Comparison of ENCODE assay signal across 11 cellular contexts in genomic region chr3:27345493-27345892, GRCh38. TPM values are rescaled to one million over a fixed set of nuclear protein-coding genes. Genes with fewer than 3 reads are reported as not detected.
DNase-seq lines count a peak whose midpoint lies in the region; ATAC-seq and TF ChIP-seq lines count a peak whose summit lies in the region.
"Had no signal": no experiment of that assay in that cellular context is flagged by ENCODE, and none has a peak within 500 bp of the region (broad histone marks: within the 10 kb centered on the region; RNA-seq: fewer than 3 reads in every experiment).

No MANE protein-coding gene starts in this region.

- no peaks in the 10 kb centered on the region for H3K4me1 ChIP-seq in BE2C
- H3K4me1 ChIP-seq in smooth muscle cell (ENCODE audit: low read depth), result no peaks in the 10 kb centered on the region
- H3K4me1 ChIP-seq: SJCRH30 had no signal

- H3K4me3 ChIP-seq in BE2C (ENCODE audit: low read depth, low read length) (no peak overlapping the region), smooth muscle cell (no peak overlapping the region)
- H3K4me3 ChIP-seq: SJCRH30 had no signal

- TF ChIP-seq CTCF in BE2C (IDR thresholded peaks at IDR 0.05; ENCODE audit: low read depth, low read length) (no peak), smooth muscle cell (IDR thresholded peaks at IDR 0.05; ENCODE audit: borderline replicate concordance, insufficient read depth, poor library complexity, severe bottlenecking) (no peak)

- H4K20me1 ChIP-seq in smooth muscle cell (ENCODE audit: low read depth), result no peaks in the 10 kb centered on the region

- H3K36me3 ChIP-seq in BE2C, result no peaks in the 10 kb centered on the region
- no peaks in the 10 kb centered on the region for H3K36me3 ChIP-seq in smooth muscle cell (ENCODE audit: low read depth)
- H3K36me3 ChIP-seq: SJCRH30 had no signal

- no peak overlapping the region for H2AFZ ChIP-seq in smooth muscle cell (ENCODE audit: low read depth)

- no peak overlapping the region for H3K4me2 ChIP-seq in smooth muscle cell

- no peak overlapping the region for H3K9ac ChIP-seq in smooth muscle cell (ENCODE audit: low read depth)

- intact Hi-C loops in left ventricle myocardium superior (cut with micrococcal nuclease), result no loop called here

- H3K79me2 ChIP-seq in smooth muscle cell (ENCODE audit: low read depth), result no peaks in the 10 kb centered on the region

- DNase-seq in AML-193 (lab: John Stamatoyannopoulos, UW) (peak; percentile 9 to 36), NOMO-1 (lab: John Stamatoyannopoulos, UW; ENCODE audit: unreplicated experiment in 2 of 2) (peak; percentile 72 to 92), left ventricle myocardium superior (no peak), DMS79 (lab: John Stamatoyannopoulos, UW) (no peak), BE2C (no peak), smooth muscle cell (lab: John Stamatoyannopoulos, UW; ENCODE audit: unreplicated experiment) (no peak), GM19238 (ENCODE audit: insufficient read length, low spot score) (no peak)
- DNase-seq: activated CD4-positive, alpha-beta T cell treated with anti-CD3 and anti-CD28 coated beads, Interleukin-2, amount 50 U/mL, for 4 hours; SJCRH30 had no signal

- H3K27me3 ChIP-seq in BE2C, result no peaks in the 10 kb centered on the region
- H3K27me3 ChIP-seq in smooth muscle cell (ENCODE audit: low read depth), result no peaks in the 10 kb centered on the region
- H3K27me3 ChIP-seq: SJCRH30 had no signal

- no peaks in the 10 kb centered on the region for H3F3A ChIP-seq in smooth muscle cell (ENCODE audit: low read depth)

- H3K9me3 ChIP-seq in BE2C (no peaks in the 10 kb centered on the region), smooth muscle cell (replicated peaks; ENCODE audit: low read depth) (no peaks in the 10 kb centered on the region)
- H3K9me3 ChIP-seq: SJCRH30 had no signal

- ATAC-seq in GM19324 (IDR thresholded peaks at IDR 0.05; ENCODE audit: low FRiP score, unreplicated experiment), result peak; percentile 40
- peak; percentile 35 for ATAC-seq in left ventricle myocardium superior

- 85% methylated on average over 5 of the region's 5 CpGs for WGBS in smooth muscle cell (ENCODE audit: low lambda C conversion rate)

- no peak overlapping the region for H3K27ac ChIP-seq in smooth muscle cell (ENCODE audit: low read depth)
- H3K27ac ChIP-seq: C4-2B, SJCRH30 had no signal

RNA-seq across cellular contexts. Expression of gene NEK10, which starts 23.7 kb away (rescaled TPM):
- total RNA-seq in left ventricle myocardium superior (16.9 TPM), smooth muscle cell (1.7 and 2.7 TPM in 2 replicates)
- not detected for polyA plus RNA-seq in BE2C (2012; ENCODE audit: insufficient read depth, insufficient read length, low read depth)
- not detected in 2 replicates for polyA plus RNA-seq in smooth muscle cell

Comparison
In these comparisons a context has a peak if more than half of its experiments do, and no peak if none do; other contexts are left out.
1. DNase-seq: peak in AML-193 (2 of 2) and NOMO-1 (2 of 2); none in left ventricle myocardium superior (single experiment), DMS79 (single experiment), BE2C (single experiment), smooth muscle cell (single experiment) and GM19238 (single experiment).